11 cellular contexts compared by ENCODE assay signal in the genomic region with DNA sequence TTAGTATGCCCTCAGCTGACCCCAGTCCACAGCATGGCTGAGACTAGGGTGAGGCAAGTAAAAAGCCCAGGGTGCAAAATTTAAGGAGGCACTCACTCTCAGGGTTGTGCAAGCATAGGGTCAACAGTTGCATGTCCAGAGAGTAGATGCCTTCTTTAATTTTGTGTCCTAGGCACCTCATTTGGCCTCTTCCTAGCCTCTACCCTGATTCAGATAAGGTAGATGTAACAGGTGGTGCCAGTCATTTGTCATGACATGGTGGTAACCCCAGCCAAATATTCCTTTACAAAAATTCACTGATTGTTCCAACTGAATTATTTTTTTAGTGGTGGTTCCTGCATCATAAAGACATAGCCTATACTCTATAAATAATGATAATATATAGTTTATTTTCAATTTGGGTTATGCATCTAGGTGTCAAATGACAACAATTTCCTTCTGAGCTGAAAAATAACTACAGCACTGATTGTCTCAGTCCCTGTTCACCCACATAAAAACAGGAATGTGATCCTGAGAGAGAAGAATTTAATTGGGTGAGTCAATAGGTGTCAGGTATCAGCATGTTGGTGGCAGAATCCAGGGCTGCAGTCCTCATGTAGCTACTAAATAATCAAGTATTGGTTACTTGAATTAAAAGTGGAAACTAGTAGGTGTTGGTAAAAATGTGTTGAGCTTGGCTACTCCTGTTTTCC. TPM values are rescaled to one million over a fixed set of nuclear protein-coding genes. Genes with fewer than 3 reads are reported as not detected.
A peak's percentile ranks its signal among the peaks of the same experiment; 100 is the strongest.
DNase-seq lines count a peak whose midpoint lies in the region; ATAC-seq, FAIRE-seq and TF ChIP-seq lines count a peak whose summit lies in the region.
"Had no signal": no experiment of that assay in that cellular context is flagged by ENCODE, and none has a peak within 500 bp of the region (broad histone marks: within the 10 kb centered on the region; RNA-seq: fewer than 3 reads in every experiment).

No MANE protein-coding gene starts in this region.

- H2AK5ac ChIP-seq in IMR-90 (ENCODE audit: low read depth, low read length): no peak overlapping the region

- H2AFZ ChIP-seq in IMR-90 (replicated peaks; ENCODE audit: low read length, poor library complexity) (no peak overlapping the region), PC-9 (no peak overlapping the region), keratinocyte (ENCODE audit: control insufficient read depth, low read length) (no peak overlapping the region)

- no peak overlapping the region for H3K4ac ChIP-seq in IMR-90 (ENCODE audit: low read depth, low read length)

- H3K4me2 ChIP-seq in IMR-90 (ENCODE audit: low read depth, low read length) (no peak overlapping the region), PC-9 (peak overlapping the region; percentile 70), keratinocyte (ENCODE audit: control insufficient read depth, extremely low read depth, insufficient read depth, low read depth, low read length) (peak overlapping the region; percentile 78)

- BruUV-seq in IMR-90 (replicated peaks; lab: Mats Ljungman, UMichigan) (no TSS peak), PC-9 (replicated peaks; lab: Mats Ljungman, UMichigan) (no TSS peak)

- dilution Hi-C loops in IMR-90 (cut with HindIII; ENCODE audit: low sequenced_read_pairs, unreplicated experiment): no loop called here
- dilution Hi-C loops in keratinocyte (cut with MboI; ENCODE audit: extremely low pct_ligation_motif_present, low sequenced_read_pairs): no loop called here

- H2BK15ac ChIP-seq in IMR-90 (ENCODE audit: low read depth, low read length): no peak overlapping the region

- H3K79me2 ChIP-seq in PC-9 (ENCODE audit: low read depth) (no peaks in the 10 kb centered on the region), keratinocyte (ENCODE audit: control insufficient read depth, insufficient read depth, low read length) (no peaks in the 10 kb centered on the region)

- DNase-seq in COLO668 (lab: John Stamatoyannopoulos, UW; ENCODE audit: unreplicated experiment): peak; percentile 16
- DNase-seq in IMR-90: peak; percentile 45
- peak; percentile 53 to 93 for DNase-seq in PC-9
- DNase-seq in keratinocyte (ENCODE audit: low read depth, low spot score): peak; percentile 53
- no peak for DNase-seq in RCC 7860 (ENCODE audit: low spot score)
- DNase-seq: activated CD4-positive, alpha-beta T cell treated with anti-CD3 and anti-CD28 coated beads, Interleukin-2, amount 50 U/mL, for 48 hours; activated naive CD4-positive, alpha-beta T cell treated with anti-CD3 and anti-CD28 coated beads, Interleukin-2, amount 10 ng/mL, durations not matched to agents 7 days and 5 days; AML-193 had no signal

- FAIRE-seq in keratinocyte (lab: Jason Lieb, UNC) (no peak), RCC 7860 (lab: Jason Lieb, UNC) (no peak)

- H3K4me1 ChIP-seq in IMR-90 (ENCODE audit: control insufficient read depth, insufficient read depth, low read length) (peaks cover 6% of the 10 kb centered on the region), PC-9 (replicated peaks; ENCODE audit: insufficient read depth) (peaks cover 67% of the 10 kb centered on the region), keratinocyte (ENCODE audit: control insufficient read depth, extremely low read depth, insufficient read depth, low read length) (peaks cover 49% of the 10 kb centered on the region)

- H3K14ac ChIP-seq in IMR-90 (replicated peaks; ENCODE audit: low read depth, low read length): no peak overlapping the region

- H3F3A ChIP-seq in PC-9 (ENCODE audit: insufficient read depth, low read depth): peaks cover 49% of the 10 kb centered on the region

- H3K4me3 ChIP-seq in IMR-90 (ENCODE audit: insufficient read depth, low read depth, low read length) (no peak overlapping the region), PC-9 (no peak overlapping the region), keratinocyte (ENCODE audit: control insufficient read depth in 2 of 3, extremely low read depth in 1 of 3, insufficient read depth in 2 of 3, low read depth in 1 of 3, low read length in 3 of 3) (peak overlapping the region in 1 of 3 experiments; percentile 13)

- H3K9me2 ChIP-seq in PC-9 (ENCODE audit: insufficient read depth): no peaks in the 10 kb centered on the region

- H4K91ac ChIP-seq in IMR-90 (ENCODE audit: insufficient read depth, low read depth, low read length): no peak overlapping the region

- no peak overlapping the region for H2BK5ac ChIP-seq in IMR-90 (ENCODE audit: low read depth, low read length, poor library complexity, severe bottlenecking)

- no peak overlapping the region for H2BK20ac ChIP-seq in IMR-90 (ENCODE audit: low read depth, low read length)

- CTCF ChIA-PET in IMR-90 (lab: Yijun Ruan, JAX): interaction anchor here (0.7 to 0.9 kb wide), 2 partner anchors 24 to 258 kb away, joined by 3 to 4 read pairs; no protein-coding TSS in a partner anchor
- CTCF ChIA-PET in PC-9 (lab: Charles Lee): interaction anchor here (1.0 to 1.2 kb wide), 2 partner anchors 43 to 451 kb away, joined by 3 to 4 read pairs; no protein-coding TSS in a partner anchor

- H3K36me3 ChIP-seq in IMR-90 (ENCODE audit: control insufficient read depth, insufficient read depth, low read length) (no peaks in the 10 kb centered on the region), PC-9 (ENCODE audit: low read depth) (no peaks in the 10 kb centered on the region), keratinocyte (ENCODE audit: control insufficient read depth in 2 of 2, extremely low read depth in 1 of 2, insufficient read depth in 2 of 2, low read length in 2 of 2) (no peaks in the 10 kb centered on the region)

- H3K27me3 ChIP-seq in IMR-90 (ENCODE audit: control insufficient read depth, insufficient read depth, low read length) (no peaks in the 10 kb centered on the region), PC-9 (ENCODE audit: insufficient read depth, low read depth) (no peaks in the 10 kb centered on the region), keratinocyte (ENCODE audit: control insufficient read depth, extremely low read depth, insufficient read depth, low read length) (no peaks in the 10 kb centered on the region)

- H3K9me1 ChIP-seq in IMR-90 (ENCODE audit: insufficient read depth, low read length): no peaks in the 10 kb centered on the region
- no peaks in the 10 kb centered on the region for H3K9me1 ChIP-seq in keratinocyte (ENCODE audit: control insufficient read depth, extremely low read depth, insufficient read depth, low read length)

- H3K18ac ChIP-seq in IMR-90 (ENCODE audit: low read depth, low read length): peak overlapping the region; percentile 20; the same call in 1 of the 2 replicates

- in situ Hi-C loops in IMR-90 (cut with MboI; ENCODE audit: low sequenced_read_pairs): no loop called here

- H4K8ac ChIP-seq in IMR-90 (ENCODE audit: low read depth in 2 of 2, low read length in 2 of 2): no peak overlapping the region

- ATAC-seq in IMR-90 (ENCODE audit: low read depth) (peak; percentile 52; the same call in 1 of the 2 replicates), GM21528 (IDR thresholded peaks at IDR 0.05; ENCODE audit: low FRiP score, unreplicated experiment) (no peak), GM21381 (IDR thresholded peaks at IDR 0.05; ENCODE audit: unreplicated experiment) (no peak), HG02981 (IDR thresholded peaks at IDR 0.05; ENCODE audit: unreplicated experiment) (no peak)

- TF ChIP-seq POLR2A in IMR-90 (IDR thresholded peaks at IDR 0.05; ENCODE audit: low read depth, low read length): no peak

- H2BK120ac ChIP-seq in IMR-90 (ENCODE audit: low read depth, low read length): no peak overlapping the region

- H3K23ac ChIP-seq in IMR-90 (ENCODE audit: low read depth, low read length): no peak overlapping the region

- H3K27ac ChIP-seq in IMR-90 (ENCODE audit: insufficient read depth, low read length) (no peak overlapping the region), PC-9 (peak overlapping the region; percentile 84), keratinocyte (ENCODE audit: control insufficient read depth, insufficient read depth, low read length) (peak overlapping the region; percentile 36)

- H2AK9ac ChIP-seq in IMR-90 (replicated peaks; ENCODE audit: low read depth, low read length, poor library complexity): no peak overlapping the region

- H3K9ac ChIP-seq in IMR-90 (ENCODE audit: low read depth, low read length): no peak overlapping the region
- H3K9ac ChIP-seq in keratinocyte (ENCODE audit: control insufficient read depth, extremely low read depth, insufficient read depth, low read length): no peak overlapping the region

- no peaks in the 10 kb centered on the region for H3K79me1 ChIP-seq in IMR-90 (ENCODE audit: low read depth in 1 of 2, low read length in 2 of 2)

- no peak overlapping the region for H4K5ac ChIP-seq in IMR-90 (ENCODE audit: low read depth, low read length)

- H3K9me3 ChIP-seq in IMR-90 (ENCODE audit: control insufficient read depth, insufficient read depth, low read length) (no peaks in the 10 kb centered on the region), PC-9 (ENCODE audit: insufficient read depth, low read depth) (no peaks in the 10 kb centered on the region), keratinocyte (ENCODE audit: control insufficient read depth, low read depth, low read length) (no peaks in the 10 kb centered on the region)

- no peak for TF ChIP-seq CTCF in IMR-90 (conservative IDR thresholded peaks at IDR 0.05; ENCODE audit: low read depth, low read length)
- TF ChIP-seq CTCF in PC-9 (conservative IDR thresholded peaks at IDR 0.05): no peak
- TF ChIP-seq CTCF in keratinocyte (optimal IDR thresholded peaks at IDR 0.05 in 1 of 3, IDR thresholded peaks at IDR 0.05 in 1 of 3, conservative IDR thresholded peaks at IDR 0.05 in 1 of 3; ENCODE audit: extremely low read depth in 1 of 3, insufficient read depth in 2 of 3, low read length in 3 of 3): no peak

- no peak overlapping the region for H3K56ac ChIP-seq in IMR-90 (ENCODE audit: extremely low read depth, insufficient read depth, low read length)

- no peaks in the 10 kb centered on the region for H4K20me1 ChIP-seq in IMR-90 (ENCODE audit: insufficient read depth, low read length)
- no peaks in the 10 kb centered on the region for H4K20me1 ChIP-seq in PC-9 (ENCODE audit: insufficient read depth)
- no peaks in the 10 kb centered on the region for H4K20me1 ChIP-seq in keratinocyte (ENCODE audit: control insufficient read depth, extremely low read depth, insufficient read depth, low read length)

- intact Hi-C loops in IMR-90 (cut with micrococcal nuclease): no loop called here
- intact Hi-C loops in PC-9 (cut with micrococcal nuclease; ENCODE audit: unreplicated experiment): loop anchor here (1.0 to 2.0 kb wide), 3 partner anchors 75 to 459 kb away; a partner anchor contains a TSS

- no peak for TF ChIP-seq RAD21 in IMR-90 (IDR thresholded peaks at IDR 0.05; ENCODE audit: low read length)

- POLR2A ChIA-PET in IMR-90 (lab: Charles Lee; ENCODE audit: unreplicated experiment): no interaction called here
- POLR2A ChIA-PET in PC-9 (lab: Charles Lee; ENCODE audit: unreplicated experiment): interaction anchor here (0.5 to 1.4 kb wide), 3 partner anchors 15 to 76 kb away, joined by 3 to 8 read pairs (median 5); no protein-coding TSS in a partner anchor

RNA-seq across cellular contexts. Expression of a gene that starts 44.2 kb away (rescaled TPM):
- total RNA-seq in IMR-90 (2012; rRNA removed): 70.8 and 76.4 TPM in 2 replicates
- polyA plus RNA-seq in IMR-90 (2012; rRNA removed): 11.5 and 12.6 TPM in 2 replicates
- polyA plus RNA-seq in IMR-90 (2012; cell fraction: cytosol; rRNA removed): 3.2 and 3.7 TPM in 2 replicates
- polyA plus RNA-seq in IMR-90 (2012; cell fraction: nucleus; rRNA removed; ENCODE audit: low replicate concordance): 3.3 and 39.5 TPM in 2 replicates
- total RNA-seq in PC-9 (2021): 30.3 and 35.0 TPM in 2 replicates
- polyA plus RNA-seq in keratinocyte: 41.5 to 62.0 TPM (median 44.6 TPM) in 3 replicates
- 22.3 TPM for polyA plus RNA-seq in keratinocyte (2011; ENCODE audit: low read depth)
- polyA plus RNA-seq in keratinocyte (2011; cell fraction: cytosol; rRNA removed): 24.6 and 53.9 TPM in 2 replicates
- 42.8 and 54.5 TPM in 2 replicates for polyA plus RNA-seq in keratinocyte (2011; cell fraction: nucleus; rRNA removed)
- polyA plus RNA-seq in keratinocyte (2012; ENCODE audit: low replicate concordance): 42.8 and 45.7 TPM in 2 replicates
- polyA minus RNA-seq in keratinocyte: 45.3 to 110 TPM (median 47.2 TPM) in 3 replicates
- polyA minus RNA-seq in keratinocyte (2011; cell fraction: cytosol; rRNA and poly(A)+ RNA removed): 21.5 TPM
- polyA minus RNA-seq in keratinocyte (2011; cell fraction: nucleus; rRNA and poly(A)+ RNA removed): 50.3 and 114 TPM in 2 replicates
